ENCODE assay signal across 20 cellular contexts in genomic region chr3:106719583-106719982, GRCh38.
"Had no signal": no experiment of that assay in that cellular context is flagged by ENCODE, and none has a peak within 500 bp of the region (broad histone marks: within the 10 kb centered on the region; RNA-seq: fewer than 3 reads in every experiment).

No MANE protein-coding gene starts in this region.

- H3K9me3 ChIP-seq: psoas muscle, thoracic aorta, transverse colon had no signal

- H2AFZ ChIP-seq: hepatocyte had no signal

- H3K79me2 ChIP-seq: hepatocyte had no signal

- H3K36me3 ChIP-seq: sigmoid colon, stomach, thoracic aorta, transverse colon had no signal

- ATAC-seq: left colon, psoas muscle had no signal

- H3K4me3 Mint-ChIP-seq: naive B cell, nephron had no signal

- H3K4me2 ChIP-seq: hepatocyte had no signal

- H3K27ac ChIP-seq: dorsolateral prefrontal cortex, hepatocyte, psoas muscle, sigmoid colon, stomach, thoracic aorta, transverse colon had no signal

- H3K36me3 Mint-ChIP-seq: naive B cell had no signal

- FAIRE-seq: small intestine had no signal

- H3K27ac Mint-ChIP-seq: naive B cell, nephron had no signal

- H3K4me1 ChIP-seq: psoas muscle, sigmoid colon, stomach, transverse colon had no signal

- H3K4me3 ChIP-seq: dorsolateral prefrontal cortex, hepatocyte, psoas muscle, sigmoid colon, stomach, thoracic aorta, transverse colon had no signal

- H3K27me3 ChIP-seq: dorsolateral prefrontal cortex, hepatocyte, sigmoid colon, stomach, transverse colon had no signal

- H3K4me1 Mint-ChIP-seq: naive B cell, nephron had no signal

- DNase-seq: cortex of kidney; dorsolateral prefrontal cortex; effector CD8-positive, alpha-beta T cell; foreskin melanocyte; head of caudate nucleus; left colon; mesendoderm; naive B cell; occipital lobe; psoas muscle; sigmoid colon; small intestine; stimulated activated CD4-positive, alpha-beta T cell treated with anti-CD3 and anti-CD28 coated beads, Interleukin-12 subunit alpha, Interleukin-12 subunit beta, amount 100 ng/mL, for 4 hours; stimulated activated naive CD4-positive, alpha-beta T cell; stomach; substantia nigra; transverse colon had no signal
